ENCODE assay signal across 8 cellular contexts in genomic region chr3:128322030-128323022, GRCh38.
DNase-seq lines count a peak whose midpoint lies in the region; ATAC-seq and TF ChIP-seq lines count a peak whose summit lies in the region.

No MANE protein-coding gene starts in this region.

- H3K9me3 ChIP-seq in thyroid gland, result no peaks in the 10 kb centered on the region

- no peaks in the 10 kb centered on the region for H3K4me1 ChIP-seq in thyroid gland

- peaks cover 7% of the 10 kb centered on the region for H3K36me3 Mint-ChIP-seq in effector memory CD8-positive, alpha-beta T cell (ENCODE audit: insufficient read depth)

- H3K9me3 Mint-ChIP-seq in effector memory CD8-positive, alpha-beta T cell, result no peaks in the 10 kb centered on the region

- no peaks in the 10 kb centered on the region for H3K27me3 ChIP-seq in thyroid gland

- H3K36me3 ChIP-seq in thyroid gland, result no peaks in the 10 kb centered on the region

- intact Hi-C loops in thyroid gland (cut with DNase I), result loop anchor here (10.0 kb wide), 1 partner anchor 148 kb away; no protein-coding TSS in a partner anchor

- no peaks in the 10 kb centered on the region for H3K27me3 Mint-ChIP-seq in effector memory CD8-positive, alpha-beta T cell

- TF ChIP-seq POLR2A in thyroid gland (IDR thresholded peaks at IDR 0.05), result no peak

- H3K4me3 ChIP-seq in thyroid gland (replicated peaks in 1 of 3), result no peak overlapping the region

- 79 to 87% methylated on average over 11 to 14 of the region's 14 CpGs for WGBS in thyroid gland, 2 donors

- peaks cover 3 to 9% of the 10 kb centered on the region in 2 donors for H3K4me1 Mint-ChIP-seq in effector memory CD8-positive, alpha-beta T cell (ENCODE audit: low read depth in 2 of 2)

- H3K27ac ChIP-seq in thyroid gland, result no peak overlapping the region

- ATAC-seq in effector memory CD8-positive, alpha-beta T cell (replicated peaks), result no peak
- ATAC-seq in HG03457 (IDR thresholded peaks at IDR 0.05; ENCODE audit: unreplicated experiment), result no peak

- H3K4me3 Mint-ChIP-seq in effector memory CD8-positive, alpha-beta T cell, result no peak overlapping the region

- no peak overlapping the region for H3K27ac Mint-ChIP-seq in effector memory CD8-positive, alpha-beta T cell

- TF ChIP-seq CTCF in LNCAP (IDR thresholded peaks at IDR 0.05) (peak; percentile 54), thyroid gland (IDR thresholded peaks at IDR 0.05) (peak in 4 of 6 experiments; percentile 40 to 46 (median 43))

- peak; percentile 46 for DNase-seq in COLO668 (lab: John Stamatoyannopoulos, UW; ENCODE audit: unreplicated experiment)
- DNase-seq in activated CD4-positive, alpha-beta T cell treated with anti-CD3 and anti-CD28 coated beads, Interleukin-2, amount 50 U/mL, for 48 hours, result peak; percentile 53 to 55
- peak; percentile 15 to 16 (median 16) for DNase-seq in effector memory CD8-positive, alpha-beta T cell
- peak; percentile 39 for DNase-seq in mucosa of gallbladder (ENCODE audit: low spot score)
- DNase-seq in thyroid gland, result peak; percentile 53
- no peak for DNase-seq in LoVo (ENCODE audit: low spot score)
